17 cellular contexts compared by ENCODE assay signal in genomic region chr16:89290887-89291286, GRCh38.
DNase-seq lines count a peak whose midpoint lies in the region; ATAC-seq and TF ChIP-seq lines count a peak whose summit lies in the region.
"Had no signal": no experiment of that assay in that cellular context is flagged by ENCODE, and none has a peak within 500 bp of the region (broad histone marks: within the 10 kb centered on the region; RNA-seq: fewer than 3 reads in every experiment).

No MANE protein-coding gene starts in this region.

- H3K23ac ChIP-seq in H9 (ENCODE audit: insufficient read length, low read depth, low read length) (no peak overlapping the region), trophoblast cell (ENCODE audit: low read length) (no peak overlapping the region)

- CTCF ChIA-PET in activated CD4-positive, alpha-beta T cell treated with anti-CD3 and anti-CD28 coated beads, Interleukin-2, amount 10 ng/mL, durations not matched to agents 7 days and 5 days (lab: Charles Lee), result interaction anchor here (1.5 kb wide), 1 partner anchor 18 kb away, joined by 3 read pairs; no protein-coding TSS in a partner anchor
- CTCF ChIA-PET in CD8-positive, alpha-beta T cell (lab: Charles Lee), result interaction anchor here (1.2 kb wide), 1 partner anchor 12 kb away, joined by 3 read pairs; no protein-coding TSS in a partner anchor

- H3K36me3 Mint-ChIP-seq in activated CD4-positive, alpha-beta T cell treated with anti-CD3 and anti-CD28 coated beads, Interleukin-2, amount 10 ng/mL, durations not matched to agents 7 days and 5 days (ENCODE audit: low read depth), result peaks cover 23% of the 10 kb centered on the region
- peaks cover 9 to 28% (median 15%) of the 10 kb centered on the region in 3 experiments for H3K36me3 Mint-ChIP-seq in H9 (ENCODE audit: insufficient read depth in 1 of 3, low read depth in 3 of 3)
- peaks cover 24% of the 10 kb centered on the region for H3K36me3 Mint-ChIP-seq in activated naive CD8-positive, alpha-beta T cell treated with anti-CD3 and anti-CD28 coated beads, Interleukin-2, amount 50 U/mL, for 24 hours (ENCODE audit: low read depth)
- peaks cover 53% of the 10 kb centered on the region for H3K36me3 Mint-ChIP-seq in CD8-positive, alpha-beta T cell

- H4K8ac ChIP-seq in H9 (replicated peaks; ENCODE audit: insufficient read length, low read depth, low read length), result no peak overlapping the region
- H4K8ac ChIP-seq in trophoblast cell (ENCODE audit: low read depth, low read length), result no peak overlapping the region

- H2BK20ac ChIP-seq in H9 (ENCODE audit: low read depth, low read length, poor library complexity, severe bottlenecking), result no peak overlapping the region

- H4K91ac ChIP-seq in H9 (ENCODE audit: insufficient read length, low read depth, low read length), result no peak overlapping the region
- no peak overlapping the region for H4K91ac ChIP-seq in trophoblast cell (ENCODE audit: low read depth, low read length)

- H2AFZ ChIP-seq in H9 (ENCODE audit: low read length), result no peak overlapping the region
- no peak overlapping the region for H2AFZ ChIP-seq in trophoblast cell (ENCODE audit: insufficient read depth, low read length, poor library complexity)

- H3K56ac ChIP-seq in H9 (ENCODE audit: insufficient read length, low read depth, low read length), result no peak overlapping the region

- H3K27me3 ChIP-seq in H9 (ENCODE audit: insufficient read depth, low read length), result no peaks in the 10 kb centered on the region
- H3K27me3 ChIP-seq in trophoblast cell (ENCODE audit: insufficient read depth, low read length), result no peaks in the 10 kb centered on the region
- no peaks in the 10 kb centered on the region for H3K27me3 ChIP-seq in CD8-positive, alpha-beta T cell (ENCODE audit: insufficient read depth, low read length)

- H3K4me1 Mint-ChIP-seq in activated CD4-positive, alpha-beta T cell treated with anti-CD3 and anti-CD28 coated beads, Interleukin-2, amount 10 ng/mL, durations not matched to agents 7 days and 5 days, result peaks cover 11% of the 10 kb centered on the region
- peaks cover 46 to 61% of the 10 kb centered on the region in 2 experiments for H3K4me1 Mint-ChIP-seq in H9
- H3K4me1 Mint-ChIP-seq in activated naive CD8-positive, alpha-beta T cell treated with anti-CD3 and anti-CD28 coated beads, Interleukin-2, amount 50 U/mL, for 24 hours, result peaks cover 6% of the 10 kb centered on the region
- H3K4me1 Mint-ChIP-seq in CD8-positive, alpha-beta T cell (ENCODE audit: low read depth), result peaks cover 22% of the 10 kb centered on the region
- H3K4me1 Mint-ChIP-seq: mesothelial cell of epicardium had no signal

- no peak overlapping the region for H3K9ac ChIP-seq in H9 (ENCODE audit: extremely low read depth, insufficient read length, low read length)
- no peak overlapping the region for H3K9ac ChIP-seq in trophoblast cell (ENCODE audit: low read length)

- H3K27me3 Mint-ChIP-seq in activated CD4-positive, alpha-beta T cell treated with anti-CD3 and anti-CD28 coated beads, Interleukin-2, amount 10 ng/mL, durations not matched to agents 7 days and 5 days, result no peaks in the 10 kb centered on the region
- H3K27me3 Mint-ChIP-seq in H9 (ENCODE audit: low read depth), result no peaks in the 10 kb centered on the region; the same call in none of the 2 replicates
- H3K27me3 Mint-ChIP-seq in activated naive CD8-positive, alpha-beta T cell treated with anti-CD3 and anti-CD28 coated beads, Interleukin-2, amount 50 U/mL, for 24 hours, result no peaks in the 10 kb centered on the region
- H3K27me3 Mint-ChIP-seq in CD8-positive, alpha-beta T cell (ENCODE audit: low read depth), result no peaks in the 10 kb centered on the region

- peak overlapping the region; percentile 10 for H3K4me2 ChIP-seq in H9 (ENCODE audit: insufficient read depth, insufficient read length, low read length)
- H3K4me2 ChIP-seq in trophoblast cell (ENCODE audit: low read length), result no peak overlapping the region

- H3T11ph ChIP-seq in H9 (ENCODE audit: low read length), result no peak overlapping the region

- H2AK5ac ChIP-seq in H9 (ENCODE audit: insufficient read length, low read length) (no peak overlapping the region), trophoblast cell (ENCODE audit: low read length) (no peak overlapping the region)

- no peaks in the 10 kb centered on the region for H4K20me1 ChIP-seq in H9 (ENCODE audit: control insufficient read depth, insufficient read depth, insufficient read length)

- ATAC-seq in activated naive CD8-positive, alpha-beta T cell treated with anti-CD3 and anti-CD28 coated beads, Interleukin-2, amount 50 U/mL, for 24 hours, result no peak
- ATAC-seq in CD8-positive, alpha-beta T cell, result no peak

- H3K9me3 Mint-ChIP-seq in activated CD4-positive, alpha-beta T cell treated with anti-CD3 and anti-CD28 coated beads, Interleukin-2, amount 10 ng/mL, durations not matched to agents 7 days and 5 days, result no peaks in the 10 kb centered on the region
- no peaks in the 10 kb centered on the region; a peak in 1 of 5 replicates for H3K9me3 Mint-ChIP-seq in H9
- no peaks in the 10 kb centered on the region for H3K9me3 Mint-ChIP-seq in activated naive CD8-positive, alpha-beta T cell treated with anti-CD3 and anti-CD28 coated beads, Interleukin-2, amount 50 U/mL, for 24 hours
- no peaks in the 10 kb centered on the region for H3K9me3 Mint-ChIP-seq in CD8-positive, alpha-beta T cell
- H3K9me3 Mint-ChIP-seq: mesothelial cell of epicardium had no signal

- no peak for TF ChIP-seq CTCF in H9 (conservative IDR thresholded peaks at IDR 0.05)
- TF ChIP-seq CTCF in CD8-positive, alpha-beta T cell (IDR thresholded peaks at IDR 0.05), result no peak

- POLR2A ChIA-PET in activated CD4-positive, alpha-beta T cell treated with anti-CD3 and anti-CD28 coated beads, Interleukin-2, amount 10 ng/mL, durations not matched to agents 7 days and 5 days (lab: Charles Lee), result no interaction called here
- POLR2A ChIA-PET in CD8-positive, alpha-beta T cell (lab: Charles Lee), result interaction anchor here (1.7 kb wide), 1 partner anchor 19 kb away, joined by 6 read pairs; no protein-coding TSS in a partner anchor

- H3K4me1 ChIP-seq in H9 (ENCODE audit: insufficient read depth, low read length) (peaks cover 16% of the 10 kb centered on the region; the same call in 1 of the 2 replicates), trophoblast cell (ENCODE audit: control insufficient read depth in 1 of 2, insufficient read depth in 2 of 2, low read length in 2 of 2) (no peaks in the 10 kb centered on the region)
- H3K4me1 ChIP-seq in CD8-positive, alpha-beta T cell (ENCODE audit: insufficient read depth, low read length), result peaks cover 15% of the 10 kb centered on the region

- H3K79me2 ChIP-seq in H9 (ENCODE audit: insufficient read depth, low read length) (no peaks in the 10 kb centered on the region; the same call in 1 of the 2 replicates), trophoblast cell (ENCODE audit: control insufficient read depth, insufficient read depth, low read length, poor library complexity) (peaks cover 2% of the 10 kb centered on the region)

- no peak overlapping the region for H3K4me3 ChIP-seq in trophoblast cell (ENCODE audit: low read depth, low read length)
- H3K4me3 ChIP-seq in CD8-positive, alpha-beta T cell (ENCODE audit: low read depth, low read length), result no peak overlapping the region
- H3K4me3 ChIP-seq: thoracic aorta had no signal

- peak overlapping the region; percentile 3; the same call in 1 of the 2 replicates for H3K14ac ChIP-seq in H9 (ENCODE audit: insufficient read depth, low read length)
- H3K14ac ChIP-seq in trophoblast cell (ENCODE audit: low read length), result no peak overlapping the region

- H3K9me3 ChIP-seq in H9 (ENCODE audit: control insufficient read depth, low read depth, low read length), result no peaks in the 10 kb centered on the region
- no peaks in the 10 kb centered on the region for H3K9me3 ChIP-seq in trophoblast cell (ENCODE audit: insufficient read depth, low read depth, low read length)
- H3K9me3 ChIP-seq in CD8-positive, alpha-beta T cell (ENCODE audit: low read length), result no peaks in the 10 kb centered on the region
- H3K9me3 ChIP-seq: thoracic aorta had no signal

- H3K27ac ChIP-seq in H9 (ENCODE audit: insufficient read length, low read depth, low read length) (peak overlapping the region; percentile 74), trophoblast cell (ENCODE audit: low read depth, low read length) (no peak overlapping the region)
- H3K27ac ChIP-seq in CD8-positive, alpha-beta T cell (ENCODE audit: low read depth, low read length), result no peak overlapping the region
- H3K27ac ChIP-seq: C4-2B, thoracic aorta had no signal

- H3K36me3 ChIP-seq in trophoblast cell (ENCODE audit: control insufficient read depth in 1 of 2, insufficient read depth in 2 of 2, low read length in 2 of 2), result peaks cover 39 to 51% of the 10 kb centered on the region in 2 experiments
- peaks cover 34% of the 10 kb centered on the region for H3K36me3 ChIP-seq in CD8-positive, alpha-beta T cell (ENCODE audit: insufficient read depth, low read length)

- H4K12ac ChIP-seq in trophoblast cell (ENCODE audit: low read depth, low read length), result no peak overlapping the region

- peak overlapping the region; percentile 32 for H3K27ac Mint-ChIP-seq in activated CD4-positive, alpha-beta T cell treated with anti-CD3 and anti-CD28 coated beads, Interleukin-2, amount 10 ng/mL, durations not matched to agents 7 days and 5 days
- peak overlapping the region; percentile 97 to 99 (median 97) for H3K27ac Mint-ChIP-seq in H9
- peak overlapping the region; percentile 54 for H3K27ac Mint-ChIP-seq in activated naive CD8-positive, alpha-beta T cell treated with anti-CD3 and anti-CD28 coated beads, Interleukin-2, amount 50 U/mL, for 24 hours
- H3K27ac Mint-ChIP-seq in CD8-positive, alpha-beta T cell, result no peak overlapping the region
- H3K27ac Mint-ChIP-seq: mesothelial cell of epicardium had no signal

- no peak overlapping the region for H2BK12ac ChIP-seq in H9 (ENCODE audit: insufficient read length, low read depth, low read length)
- H2BK12ac ChIP-seq in trophoblast cell (ENCODE audit: low read length), result no peak overlapping the region

- no CpG with 5 or more reads among the region's 17 CpGs for WGBS in H9 (ENCODE audit: extremely low coverage, insufficient read length, low lambda C conversion rate)
- WGBS in trophoblast cell (ENCODE audit: extremely low coverage, insufficient coverage, insufficient read length), result no CpG with 5 or more reads among the region's 17 CpGs

- H3K4ac ChIP-seq in H9 (ENCODE audit: low read depth, low read length) (no peak overlapping the region), trophoblast cell (ENCODE audit: low read depth, low read length) (no peak overlapping the region)

- intact Hi-C loops in CD8-positive, alpha-beta T cell (cut with DNase I, micrococcal nuclease), result no loop called here

- H2BK5ac ChIP-seq in H9 (ENCODE audit: insufficient read length, low read length) (no peak overlapping the region), trophoblast cell (ENCODE audit: low read depth, low read length, poor library complexity) (no peak overlapping the region)

- no peak overlapping the region for H3K4me3 Mint-ChIP-seq in activated CD4-positive, alpha-beta T cell treated with anti-CD3 and anti-CD28 coated beads, Interleukin-2, amount 10 ng/mL, durations not matched to agents 7 days and 5 days
- peak overlapping the region; percentile 34 to 48 for H3K4me3 Mint-ChIP-seq in H9
- H3K4me3 Mint-ChIP-seq in activated naive CD8-positive, alpha-beta T cell treated with anti-CD3 and anti-CD28 coated beads, Interleukin-2, amount 50 U/mL, for 24 hours, result no peak overlapping the region
- no peak overlapping the region for H3K4me3 Mint-ChIP-seq in CD8-positive, alpha-beta T cell
- H3K4me3 Mint-ChIP-seq: mesothelial cell of epicardium had no signal

- H3K79me1 ChIP-seq in H9 (ENCODE audit: insufficient read depth, low read depth, low read length, poor library complexity, severe bottlenecking), result peaks cover 3% of the 10 kb centered on the region
- no peaks in the 10 kb centered on the region for H3K79me1 ChIP-seq in trophoblast cell (ENCODE audit: low read length)

- H3K23me2 ChIP-seq in H9 (ENCODE audit: insufficient read length, low read depth, low read length, poor library complexity, severe bottlenecking), result no peaks in the 10 kb centered on the region

- no peak overlapping the region for H2BK120ac ChIP-seq in H9 (ENCODE audit: low read depth, low read length, poor library complexity, severe bottlenecking)
- no peak overlapping the region for H2BK120ac ChIP-seq in trophoblast cell (ENCODE audit: insufficient read depth, low read length, poor library complexity)

- H4K5ac ChIP-seq in H9 (ENCODE audit: insufficient read length, low read depth, low read length), result no peak overlapping the region

- H2BK15ac ChIP-seq in H9 (ENCODE audit: low read depth, low read length), result no peak overlapping the region

- H3K18ac ChIP-seq in H9 (ENCODE audit: insufficient read length, low read depth, low read length) (peak overlapping the region; percentile 55), trophoblast cell (ENCODE audit: low read length) (no peak overlapping the region)

- DNase-seq in activated CD4-positive, alpha-beta T cell treated with anti-CD3 and anti-CD28 coated beads, Interleukin-2, amount 10 ng/mL, durations not matched to agents 7 days and 5 days, result no peak
- DNase-seq in activated CD4-positive, alpha-beta T cell treated with anti-CD3 and anti-CD28 coated beads for 4 hours, result no peak
- peak; percentile 98 for DNase-seq in H9
- DNase-seq in activated naive CD8-positive, alpha-beta T cell treated with anti-CD3 and anti-CD28 coated beads, Interleukin-2, amount 50 U/mL, for 24 hours, result no peak
- DNase-seq in iPS-NIHi11 (ENCODE audit: low spot score), result peak; percentile 88
- no peak for DNase-seq in trophoblast cell
- DNase-seq in CD8-positive, alpha-beta T cell, result no peak
- DNase-seq in NCI-H2171 (lab: John Stamatoyannopoulos, UW), result no peak
- DNase-seq: activated CD4-positive, alpha-beta T cell treated with anti-CD3 and anti-CD28 coated beads, Interleukin-2, amount 50 U/mL, for 1 hour; DMS 273 treated with DMSO at 0.1 percent for 48 hours; kidney glomerular epithelial cell; NCI-H1105 treated with DMSO at 0.1 percent for 48 hours; NCI-H748 treated with DMSO at 0.1 percent for 48 hours; stimulated activated CD4-positive, alpha-beta T cell treated with anti-CD3 and anti-CD28 coated beads, Interleukin-12 subunit alpha, Interleukin-12 subunit beta, amount 100 ng/mL, for 4 hours had no signal

Comparison
In these comparisons a context has a peak if more than half of its experiments do, and no peak if none do; other contexts are left out.
1. DNase-seq: peak in H9 (single experiment) and iPS-NIHi11 (single experiment); none in activated CD4-positive, alpha-beta T cell treated with anti-CD3 and anti-CD28 coated beads, Interleukin-2, amount 10 ng/mL, durations not matched to agents 7 days and 5 days (single experiment), activated CD4-positive, alpha-beta T cell treated with anti-CD3 and anti-CD28 coated beads for 4 hours (0 of 2), activated naive CD8-positive, alpha-beta T cell treated with anti-CD3 and anti-CD28 coated beads, Interleukin-2, amount 50 U/mL, for 24 hours (single experiment), trophoblast cell (0 of 2), CD8-positive, alpha-beta T cell (0 of 7) and NCI-H2171 (single experiment).
2. H3K4me3 Mint-ChIP-seq: peak in H9 (2 of 2); none in activated CD4-positive, alpha-beta T cell treated with anti-CD3 and anti-CD28 coated beads, Interleukin-2, amount 10 ng/mL, durations not matched to agents 7 days and 5 days (single experiment), activated naive CD8-positive, alpha-beta T cell treated with anti-CD3 and anti-CD28 coated beads, Interleukin-2, amount 50 U/mL, for 24 hours (single experiment) and CD8-positive, alpha-beta T cell (single experiment).